Comparison of ENCODE assay signal across 1 cellular context in genomic region chr16:70694517-70695218, GRCh38.
TF ChIP-seq lines count a peak whose summit lies in the region.

No MANE protein-coding gene starts in this region.

TF ChIP-seq in WTC11, 78 proteins besides CTCF, POLR2A, EP300 and RAD21 (continued from another document):
- TF ChIP-seq, protein P1, sequence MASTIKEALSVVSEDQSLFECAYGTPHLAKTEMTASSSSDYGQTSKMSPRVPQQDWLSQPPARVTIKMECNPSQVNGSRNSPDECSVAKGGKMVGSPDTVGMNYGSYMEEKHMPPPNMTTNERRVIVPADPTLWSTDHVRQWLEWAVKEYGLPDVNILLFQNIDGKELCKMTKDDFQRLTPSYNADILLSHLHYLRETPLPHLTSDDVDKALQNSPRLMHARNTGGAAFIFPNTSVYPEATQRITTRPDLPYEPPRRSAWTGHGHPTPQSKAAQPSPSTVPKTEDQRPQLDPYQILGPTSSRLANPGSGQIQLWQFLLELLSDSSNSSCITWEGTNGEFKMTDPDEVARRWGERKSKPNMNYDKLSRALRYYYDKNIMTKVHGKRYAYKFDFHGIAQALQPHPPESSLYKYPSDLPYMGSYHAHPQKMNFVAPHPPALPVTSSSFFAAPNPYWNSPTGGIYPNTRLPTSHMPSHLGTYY (CRISPR knock-in tag; IDR thresholded peaks at IDR 0.05), result no peak
- TF ChIP-seq AR (CRISPR knock-in tag; IDR thresholded peaks at IDR 0.05) (no peak), MAX (CRISPR knock-in tag; IDR thresholded peaks at IDR 0.05) (no peak), ZNF671 (CRISPR knock-in tag; IDR thresholded peaks at IDR 0.05) (no peak)
- TF ChIP-seq, protein P2, sequence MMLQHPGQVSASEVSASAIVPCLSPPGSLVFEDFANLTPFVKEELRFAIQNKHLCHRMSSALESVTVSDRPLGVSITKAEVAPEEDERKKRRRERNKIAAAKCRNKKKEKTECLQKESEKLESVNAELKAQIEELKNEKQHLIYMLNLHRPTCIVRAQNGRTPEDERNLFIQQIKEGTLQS (CRISPR knock-in tag; conservative IDR thresholded peaks at IDR 0.05), result no peak
- TF ChIP-seq, protein P3, sequence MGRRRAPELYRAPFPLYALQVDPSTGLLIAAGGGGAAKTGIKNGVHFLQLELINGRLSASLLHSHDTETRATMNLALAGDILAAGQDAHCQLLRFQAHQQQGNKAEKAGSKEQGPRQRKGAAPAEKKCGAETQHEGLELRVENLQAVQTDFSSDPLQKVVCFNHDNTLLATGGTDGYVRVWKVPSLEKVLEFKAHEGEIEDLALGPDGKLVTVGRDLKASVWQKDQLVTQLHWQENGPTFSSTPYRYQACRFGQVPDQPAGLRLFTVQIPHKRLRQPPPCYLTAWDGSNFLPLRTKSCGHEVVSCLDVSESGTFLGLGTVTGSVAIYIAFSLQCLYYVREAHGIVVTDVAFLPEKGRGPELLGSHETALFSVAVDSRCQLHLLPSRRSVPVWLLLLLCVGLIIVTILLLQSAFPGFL (CRISPR knock-in tag; IDR thresholded peaks at IDR 0.05; ENCODE audit: borderline replicate concordance), result no peak
